In the genomic region with DNA sequence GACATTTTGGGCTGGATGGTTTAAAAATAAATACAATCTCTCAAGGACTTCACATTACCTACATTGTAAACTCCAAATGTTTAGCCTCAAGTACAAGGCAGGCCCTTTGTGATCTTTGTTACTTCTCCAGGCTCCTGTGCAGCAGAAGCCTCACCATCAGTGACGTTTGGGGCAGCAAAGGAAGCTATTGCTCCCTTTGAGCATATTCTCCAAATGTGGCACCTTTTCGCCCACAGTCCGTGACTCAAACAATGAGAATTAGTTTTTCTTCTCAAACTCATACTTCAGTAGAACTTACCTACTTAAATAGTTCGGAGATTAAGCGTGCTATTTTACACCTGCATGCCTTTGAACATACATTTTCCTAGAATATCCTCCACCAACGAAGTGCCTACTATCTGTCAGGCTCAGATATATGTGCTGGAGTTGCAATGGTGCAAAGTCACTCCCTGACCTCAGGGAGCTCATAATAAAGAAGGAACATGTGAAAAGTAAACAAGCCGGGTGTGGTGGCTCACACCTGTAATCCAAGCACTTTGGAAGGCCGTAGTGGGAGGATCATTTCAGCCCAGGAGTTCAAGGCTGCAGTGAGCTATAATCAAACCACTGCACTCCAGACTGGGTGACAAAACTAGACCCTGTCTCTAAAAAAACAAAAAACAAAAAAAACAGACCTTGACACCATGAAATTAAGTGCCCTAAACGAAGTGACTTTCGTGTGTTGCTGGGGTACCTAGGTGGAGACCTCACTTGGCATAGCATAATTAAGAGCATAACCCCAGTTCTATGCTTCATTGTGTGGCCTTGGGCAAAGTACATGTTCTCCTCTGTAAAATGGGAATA, we compare ENCODE assay signal across 8 cellular contexts. TPM values are rescaled to one million over a fixed set of nuclear protein-coding genes. Genes with fewer than 3 reads are reported as not detected.
DNase-seq lines count a peak whose midpoint lies in the region; ATAC-seq and TF ChIP-seq lines count a peak whose summit lies in the region.

No MANE protein-coding gene starts in this region.

- no CpG with 5 or more reads among the region's 10 CpGs for WGBS in iPS DF 6.9 (ENCODE audit: insufficient coverage, insufficient read length)
- 73 to 85% (median 79%) methylated on average over 10 of the region's 10 CpGs for WGBS in spleen, 5 donors

- no peaks in the 10 kb centered on the region for H3K9me3 Mint-ChIP-seq in activated B cell treated with CpG ODN at 0.5 μM for 24 hours

- H3K9me3 ChIP-seq in HEK293 (ENCODE audit: control insufficient read depth, insufficient read depth, low read depth, low read length), result no peaks in the 10 kb centered on the region
- H3K9me3 ChIP-seq in iPS DF 6.9 (ENCODE audit: control insufficient read depth, insufficient read depth, low read length), result no peaks in the 10 kb centered on the region
- H3K9me3 ChIP-seq in spleen, result no peaks in the 10 kb centered on the region

- TF ChIP-seq POLR2A in spleen (IDR thresholded peaks at IDR 0.05), result no peak

- ATAC-seq in activated B cell treated with CpG ODN at 0.5 μM for 24 hours (ENCODE audit: low read depth), result no peak
- ATAC-seq in GM21717 (IDR thresholded peaks at IDR 0.05; ENCODE audit: unreplicated experiment), result no peak

- H3K27me3 Mint-ChIP-seq in activated B cell treated with CpG ODN at 0.5 μM for 24 hours, result no peaks in the 10 kb centered on the region

- peak overlapping the region; percentile 91 for H3K27ac Mint-ChIP-seq in activated B cell treated with CpG ODN at 0.5 μM for 24 hours

- H3K27me3 ChIP-seq in iPS DF 6.9 (ENCODE audit: control insufficient read depth, insufficient read depth, low read length) (no peaks in the 10 kb centered on the region), spleen (replicated peaks in 1 of 7) (no peaks in the 10 kb centered on the region)

- H3K4me3 Mint-ChIP-seq in activated B cell treated with CpG ODN at 0.5 μM for 24 hours, result peak overlapping the region; percentile 99

- peaks cover 0 to 29% of the 10 kb centered on the region in 2 experiments; a peak in 2 of 3 replicates for H3K36me3 ChIP-seq in HEK293 (ENCODE audit: control insufficient read depth in 2 of 2, insufficient read depth in 1 of 2, low read length in 2 of 2)
- H3K36me3 ChIP-seq in iPS DF 6.9 (ENCODE audit: control insufficient read depth, insufficient read depth, low read length), result peaks cover 12% of the 10 kb centered on the region; the same call in 1 of the 2 replicates
- H3K36me3 ChIP-seq in spleen, result peaks cover 4 to 21% (median 16%) of the 10 kb centered on the region in 6 donors

- CTCF ChIA-PET in HEK293 (lab: Yijun Ruan, JAX) (interaction anchor here (1.4 to 4.5 kb wide), 2 partner anchors 16 to 104 kb away, joined by 5 to 43 read pairs; no protein-coding TSS in a partner anchor), activated B cell treated with CpG ODN at 0.5 μM for 24 hours (lab: Charles Lee) (no interaction called here)

- peaks cover 3% of the 10 kb centered on the region; the same call in 1 of the 2 replicates for H3K4me1 ChIP-seq in HEK293 (ENCODE audit: control insufficient read depth, insufficient read depth, low read length)
- H3K4me1 ChIP-seq in iPS DF 6.9 (ENCODE audit: control insufficient read depth, insufficient read depth, low read length), result 0 out of 2 replicates have a peak, but pooled peaks cover under 1% of the 10 kb centered on the region
- H3K4me1 ChIP-seq in spleen, result peaks cover 18 to 54% (median 37%) of the 10 kb centered on the region in 6 donors

- no peak overlapping the region; the same call in 1 of the 2 replicates for H3K4me3 ChIP-seq in HEK293 (ENCODE audit: low read depth, low read length)
- peak overlapping the region; percentile 34; the same call in 1 of the 2 replicates for H3K4me3 ChIP-seq in iPS DF 6.9 (ENCODE audit: low read length)
- peak overlapping the region in 7 of 8 donors; percentile 85 to 94 (median 91) for H3K4me3 ChIP-seq in spleen

- peaks cover 46% of the 10 kb centered on the region for H3K4me1 Mint-ChIP-seq in activated B cell treated with CpG ODN at 0.5 μM for 24 hours

- no peak for TF ChIP-seq CTCF in HEK293 (tag by site-specific recombination; IDR thresholded peaks at IDR 0.05)
- no peak for TF ChIP-seq CTCF in activated B cell treated with CpG ODN at 0.5 μM for 24 hours (IDR thresholded peaks at IDR 0.05)
- no peak for TF ChIP-seq CTCF in spleen (IDR thresholded peaks at IDR 0.05 in 8 of 11, conservative IDR thresholded peaks at IDR 0.05 in 3 of 11)
- TF ChIP-seq CTCF in GM20000 (IDR thresholded peaks at IDR 0.05; ENCODE audit: extremely low read depth, missing control alignments), result no peak

- H3K36me3 Mint-ChIP-seq in activated B cell treated with CpG ODN at 0.5 μM for 24 hours (ENCODE audit: low read depth), result peaks cover 35% of the 10 kb centered on the region

- DNase-seq in activated B cell treated with CpG ODN at 0.5 μM for 24 hours (no peak), iPS DF 6.9 (ENCODE audit: low read depth, low spot score) (no peak), spleen (peak; percentile 28), GM20000 (ENCODE audit: low spot score) (no peak), posterior cingulate gyrus (no peak), NCI-H1092 treated with DMSO at 0.1 percent for 48 hours (lab: John Stamatoyannopoulos, UW) (no peak)

- H3K27ac ChIP-seq in HEK293 (ENCODE audit: extremely low read depth, low read depth, low read length), result peak overlapping the region; percentile 46
- no peak overlapping the region for H3K27ac ChIP-seq in iPS DF 6.9 (ENCODE audit: low read length)
- peak overlapping the region in 6 of 8 donors; percentile 43 to 89 (median 84) for H3K27ac ChIP-seq in spleen

- POLR2A ChIA-PET in HEK293 (lab: Yijun Ruan, JAX), result interaction anchor here (1.1 to 2.1 kb wide), 9 partner anchors 8 to 200 kb away, joined by 4 to 26 read pairs (median 12); partner anchors contain the start of genes ABCB8 and SMARCD3
- POLR2A ChIA-PET in activated B cell treated with CpG ODN at 0.5 μM for 24 hours (lab: Charles Lee), result interaction anchor here (1.1 to 1.7 kb wide), 3 partner anchors 15 to 23 kb away, joined by 3 to 12 read pairs (median 9); no protein-coding TSS in a partner anchor

- intact Hi-C loops in activated B cell treated with CpG ODN at 0.5 μM for 24 hours (cut with micrococcal nuclease) (loop anchor here (5.0 to 10.0 kb wide), 4 partner anchors 74 to 1513 kb away; partner anchors contain the start of genes PRKAG2 and ZNF467), spleen (cut with DNase I; ENCODE audit: low total_unique reads) (no loop called here), posterior cingulate gyrus (cut with DNase I) (no loop called here)

TF ChIP-seq in HEK293, 187 proteins besides CTCF, POLR2A, EP300 and RAD21:
- TF ChIP-seq KLF1 (tag by site-specific recombination; IDR thresholded peaks at IDR 0.05) (peak; percentile 62), ZNF335 (tag by site-specific recombination; conservative IDR thresholded peaks at IDR 0.05) (no peak)

RNA-seq across cellular contexts. Expression of gene ABCF2, which starts 1.2 kb away (rescaled TPM):
- 47.3 and 52.4 TPM in 2 replicates for total RNA-seq in activated B cell treated with CpG ODN at 0.5 μM for 24 hours
- 10 to 100 TPM; 22.7 to 30.0 (median 29.8) TPM for total RNA-seq in spleen
- polyA plus RNA-seq in spleen, result 10 to 100 TPM in 2 of 3 donors, 1 to 10 TPM in 1; 9.2 to 19.3 (median 12.9) TPM

RNA-seq across cellular contexts. Expression of gene CHPF2, which starts 4.0 kb away (rescaled TPM):
- 32.4 and 41.2 TPM in 2 replicates for total RNA-seq in activated B cell treated with CpG ODN at 0.5 μM for 24 hours
- 10 to 100 TPM; 39.9 to 55.4 (median 47.6) TPM for total RNA-seq in spleen
- polyA plus RNA-seq in spleen, result 10 to 100 TPM; 16.3 to 30.0 (median 27.8) TPM

RNA-seq across cellular contexts. Expression of gene H2BK1, which starts 18.0 kb away (rescaled TPM):
- total RNA-seq in activated B cell treated with CpG ODN at 0.5 μM for 24 hours (0.76 and 1.8 TPM in 2 replicates), spleen (not detected)
- under 1 TPM in 1 of 3 donors, not detected in 2; 0.24 TPM for polyA plus RNA-seq in spleen

RNA-seq across cellular contexts. Expression of gene SMARCD3, which starts 20.2 kb away (rescaled TPM):
- total RNA-seq in activated B cell treated with CpG ODN at 0.5 μM for 24 hours, result not detected in 2 replicates
- 10 to 100 TPM; 12.0 to 40.2 (median 18.1) TPM for total RNA-seq in spleen
- polyA plus RNA-seq in spleen, result 10 to 100 TPM in 2 of 3 donors, 1 to 10 TPM in 1; 8.8 to 16.2 (median 15.1) TPM

RNA-seq across cellular contexts. Expression of gene ASB10, which starts 41.2 kb away (rescaled TPM):
- total RNA-seq in activated B cell treated with CpG ODN at 0.5 μM for 24 hours, result not detected in 2 replicates
- not detected for total RNA-seq in spleen
- not detected for polyA plus RNA-seq in spleen
